ENCODE assay signal across 11 cellular contexts in the genomic region with DNA sequence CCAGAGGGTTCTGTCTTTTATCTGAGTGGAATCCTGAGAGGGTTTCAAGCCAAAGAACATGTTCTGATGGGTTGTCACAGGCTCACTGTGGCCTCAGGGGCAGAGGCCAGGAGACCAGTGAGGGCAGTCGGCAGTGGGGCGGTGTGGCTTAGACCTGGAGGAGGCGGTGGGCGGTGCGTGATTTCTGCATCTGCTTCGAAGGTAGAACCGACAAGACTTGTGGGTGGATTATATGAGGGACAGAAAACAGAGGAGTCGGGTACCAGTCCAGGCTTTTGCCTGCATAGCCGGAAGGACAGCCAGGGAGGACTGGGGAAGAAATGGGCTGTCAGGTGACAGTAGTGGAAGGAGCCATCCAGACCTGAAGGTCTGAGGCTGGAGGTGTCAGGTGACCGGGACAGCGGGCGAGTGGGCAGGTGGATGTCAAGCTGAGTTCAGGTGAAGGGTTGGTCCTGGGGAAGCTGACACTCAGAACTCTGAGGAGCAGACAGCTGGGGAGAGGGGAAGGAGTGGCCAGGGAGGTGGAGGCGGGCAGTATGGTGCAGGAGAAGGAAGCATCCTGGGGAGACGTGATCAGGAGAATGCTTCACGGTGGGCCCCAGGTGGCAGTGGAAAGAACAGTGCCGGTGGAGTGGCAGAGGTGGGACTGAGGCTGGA. TPM values are rescaled to one million over a fixed set of nuclear protein-coding genes. Genes with fewer than 3 reads are reported as not detected.
A peak's percentile ranks its signal among the peaks of the same experiment; 100 is the strongest.
DNase-seq lines count a peak whose midpoint lies in the region; ATAC-seq and TF ChIP-seq lines count a peak whose summit lies in the region.
"Had no signal": no experiment of that assay in that cellular context is flagged by ENCODE, and none has a peak within 500 bp of the region (broad histone marks: within the 10 kb centered on the region; RNA-seq: fewer than 3 reads in every experiment).

No MANE protein-coding gene starts in this region.

- H3K27ac Mint-ChIP-seq in activated CD4-positive, alpha-beta T cell treated with anti-CD3 and anti-CD28 coated beads, Interleukin-2, amount 10 ng/mL, durations not matched to agents 7 days and 5 days: peak overlapping the region; percentile 91
- H3K27ac Mint-ChIP-seq in T-helper 17 cell: peak overlapping the region; percentile 95
- H3K27ac Mint-ChIP-seq in glutamatergic neuron (ENCODE audit: unreplicated experiment): no peak overlapping the region

- peaks cover 10 to 65% (median 49%) of the 10 kb centered on the region in 5 donors for H3K4me1 ChIP-seq in subcutaneous abdominal adipose tissue (ENCODE audit: control insufficient read depth in 5 of 5, insufficient read depth in 5 of 5, low read length in 5 of 5)

- H3K9me3 ChIP-seq in T-helper 17 cell (ENCODE audit: control insufficient read depth, low read length, poor library complexity, severe bottlenecking) (no peaks in the 10 kb centered on the region), subcutaneous abdominal adipose tissue (ENCODE audit: control insufficient read depth in 5 of 5, low read length in 5 of 5) (no peaks in the 10 kb centered on the region)
- H3K9me3 ChIP-seq: heart left ventricle, pancreas had no signal

- H3K4me1 Mint-ChIP-seq in activated CD4-positive, alpha-beta T cell treated with anti-CD3 and anti-CD28 coated beads, Interleukin-2, amount 10 ng/mL, durations not matched to agents 7 days and 5 days: peaks cover 35% of the 10 kb centered on the region
- H3K4me1 Mint-ChIP-seq in T-helper 17 cell: peaks cover 33% of the 10 kb centered on the region
- H3K4me1 Mint-ChIP-seq in glutamatergic neuron (ENCODE audit: low read depth, unreplicated experiment): no peaks in the 10 kb centered on the region

- H3K36me3 ChIP-seq in subcutaneous abdominal adipose tissue (ENCODE audit: control insufficient read depth in 5 of 5, insufficient read depth in 5 of 5, low read length in 5 of 5): peaks cover 0 to 51% (median 39%) of the 10 kb centered on the region in 5 donors

- H3K27me3 ChIP-seq in subcutaneous abdominal adipose tissue (ENCODE audit: control insufficient read depth in 5 of 5, insufficient read depth in 4 of 5, low read length in 5 of 5): no peaks in the 10 kb centered on the region
- H3K27me3 ChIP-seq: heart left ventricle, pancreas had no signal

- ATAC-seq in T-helper 17 cell: no peak
- no peak for ATAC-seq in HG03354 (IDR thresholded peaks at IDR 0.05; ENCODE audit: poor library complexity, severe bottlenecking, unreplicated experiment)
- no peak for ATAC-seq in GM21576 (IDR thresholded peaks at IDR 0.05; ENCODE audit: unreplicated experiment)

- CTCF ChIA-PET in activated CD4-positive, alpha-beta T cell treated with anti-CD3 and anti-CD28 coated beads, Interleukin-2, amount 10 ng/mL, durations not matched to agents 7 days and 5 days (lab: Charles Lee): interaction anchor here (2.8 kb wide), 1 partner anchor 11 kb away, joined by 10 read pairs; no protein-coding TSS in a partner anchor

- peak overlapping the region; percentile 77 for H3K27ac ChIP-seq in subcutaneous abdominal adipose tissue (ENCODE audit: low read depth, low read length)

- peaks cover 27% of the 10 kb centered on the region for H3K36me3 Mint-ChIP-seq in activated CD4-positive, alpha-beta T cell treated with anti-CD3 and anti-CD28 coated beads, Interleukin-2, amount 10 ng/mL, durations not matched to agents 7 days and 5 days (ENCODE audit: low read depth)
- H3K36me3 Mint-ChIP-seq in T-helper 17 cell (ENCODE audit: low read depth) (no peaks in the 10 kb centered on the region), glutamatergic neuron (ENCODE audit: unreplicated experiment) (no peaks in the 10 kb centered on the region)

- peak overlapping the region in 2 of 5 donors; percentile 31 to 46 for H3K9ac ChIP-seq in subcutaneous abdominal adipose tissue (ENCODE audit: low read length in 5 of 5)

- no peaks in the 10 kb centered on the region for H3K9me3 Mint-ChIP-seq in activated CD4-positive, alpha-beta T cell treated with anti-CD3 and anti-CD28 coated beads, Interleukin-2, amount 10 ng/mL, durations not matched to agents 7 days and 5 days
- peaks cover 5% of the 10 kb centered on the region for H3K9me3 Mint-ChIP-seq in glutamatergic neuron (ENCODE audit: unreplicated experiment)

- peak overlapping the region in 2 of 5 donors; percentile 31 to 90 for H3K4me3 ChIP-seq in subcutaneous abdominal adipose tissue (ENCODE audit: low read depth in 1 of 5, low read length in 5 of 5)

- H3K4me3 Mint-ChIP-seq in activated CD4-positive, alpha-beta T cell treated with anti-CD3 and anti-CD28 coated beads, Interleukin-2, amount 10 ng/mL, durations not matched to agents 7 days and 5 days: peak overlapping the region; percentile 45
- H3K4me3 Mint-ChIP-seq in T-helper 17 cell: peak overlapping the region; percentile 91
- H3K4me3 Mint-ChIP-seq in glutamatergic neuron (ENCODE audit: unreplicated experiment): no peak overlapping the region

- TF ChIP-seq CTCF in glutamatergic neuron (IDR thresholded peaks at IDR 0.05; ENCODE audit: partially characterized antibody, unreplicated experiment): no peak

- POLR2A ChIA-PET in activated CD4-positive, alpha-beta T cell treated with anti-CD3 and anti-CD28 coated beads, Interleukin-2, amount 10 ng/mL, durations not matched to agents 7 days and 5 days (lab: Charles Lee): no interaction called here

- no peak for DNase-seq in activated CD4-positive, alpha-beta T cell treated with anti-CD3 and anti-CD28 coated beads, Interleukin-2, amount 10 ng/mL, durations not matched to agents 7 days and 5 days
- DNase-seq in activated CD4-positive, alpha-beta T cell treated with anti-CD3 and anti-CD28 coated beads, Interleukin-2, amount 50 U/mL, for 4 hours: no peak
- DNase-seq in T-helper 17 cell (no peak), glutamatergic neuron (peak; percentile 9), DMS53 treated with DMSO at 0.1 percent for 48 hours (lab: John Stamatoyannopoulos, UW; ENCODE audit: unreplicated experiment) (no peak)
- DNase-seq: NCI-H2171 had no signal

- H3K27me3 Mint-ChIP-seq in activated CD4-positive, alpha-beta T cell treated with anti-CD3 and anti-CD28 coated beads, Interleukin-2, amount 10 ng/mL, durations not matched to agents 7 days and 5 days: no peaks in the 10 kb centered on the region
- H3K27me3 Mint-ChIP-seq in T-helper 17 cell (no peaks in the 10 kb centered on the region), glutamatergic neuron (ENCODE audit: unreplicated experiment) (peaks cover 15% of the 10 kb centered on the region)

RNA-seq across cellular contexts. Expression of gene CTSZ, which starts 3.1 kb away (rescaled TPM):
- 10 to 100 TPM; 48.2 to 53.3 TPM for total RNA-seq in activated CD4-positive, alpha-beta T cell treated with anti-CD3 and anti-CD28 coated beads, Interleukin-2, amount 10 ng/mL, durations not matched to agents 7 days and 5 days
- total RNA-seq in T-helper 17 cell (10 to 100 TPM; 27.4 to 30.1 TPM), glutamatergic neuron (ENCODE audit: unreplicated experiment) (13.1 TPM)

RNA-seq across cellular contexts. Expression of gene TUBB1, which starts 15.3 kb away (rescaled TPM):
- not detected for total RNA-seq in activated CD4-positive, alpha-beta T cell treated with anti-CD3 and anti-CD28 coated beads, Interleukin-2, amount 10 ng/mL, durations not matched to agents 7 days and 5 days
- total RNA-seq in T-helper 17 cell: 100 to 1,000 TPM in 1 of 2 donors, 10 to 100 TPM in 1; 14.0 to 483 TPM
- total RNA-seq in glutamatergic neuron (ENCODE audit: unreplicated experiment): not detected

RNA-seq across cellular contexts. Expression of gene NELFCD, which starts 22.9 kb away (rescaled TPM):
- 10 to 100 TPM; 90.1 to 98.2 TPM for total RNA-seq in activated CD4-positive, alpha-beta T cell treated with anti-CD3 and anti-CD28 coated beads, Interleukin-2, amount 10 ng/mL, durations not matched to agents 7 days and 5 days
- total RNA-seq in T-helper 17 cell (10 to 100 TPM; 71.0 to 82.3 TPM), glutamatergic neuron (ENCODE audit: unreplicated experiment) (112 TPM)

RNA-seq across cellular contexts. Expression of gene ATP5F1E, which starts 28.2 kb away (rescaled TPM):
- 100 to 1,000 TPM in 1 of 2 experiments, 10 to 100 TPM in 1; 98.1 to 101 TPM for total RNA-seq in activated CD4-positive, alpha-beta T cell treated with anti-CD3 and anti-CD28 coated beads, Interleukin-2, amount 10 ng/mL, durations not matched to agents 7 days and 5 days
- total RNA-seq in T-helper 17 cell (10 to 100 TPM; 57.8 to 84.0 TPM), glutamatergic neuron (ENCODE audit: unreplicated experiment) (53.5 TPM)

RNA-seq across cellular contexts. Expression of gene PRELID3B, which starts 38.6 kb away (rescaled TPM):
- total RNA-seq in activated CD4-positive, alpha-beta T cell treated with anti-CD3 and anti-CD28 coated beads, Interleukin-2, amount 10 ng/mL, durations not matched to agents 7 days and 5 days: 10 to 100 TPM; 66.4 to 82.5 TPM
- 10 to 100 TPM; 53.8 to 72.6 TPM for total RNA-seq in T-helper 17 cell
- total RNA-seq in glutamatergic neuron (ENCODE audit: unreplicated experiment): 65.5 TPM

Comparison
In these comparisons a context has a peak if more than half of its experiments do, and no peak if none do; other contexts are left out.
1. RNA of gene TUBB1, which starts 15.3 kb away (total RNA-seq): 14.0 to 483 TPM in T-helper 17 cell; not detected in activated CD4-positive, alpha-beta T cell treated with anti-CD3 and anti-CD28 coated beads, Interleukin-2, amount 10 ng/mL, durations not matched to agents 7 days and 5 days and not detected in glutamatergic neuron (single experiment); every median in the first group is over 10 times any median in the second.